Comparison of ENCODE assay signal across 8 cellular contexts in the genomic region with DNA sequence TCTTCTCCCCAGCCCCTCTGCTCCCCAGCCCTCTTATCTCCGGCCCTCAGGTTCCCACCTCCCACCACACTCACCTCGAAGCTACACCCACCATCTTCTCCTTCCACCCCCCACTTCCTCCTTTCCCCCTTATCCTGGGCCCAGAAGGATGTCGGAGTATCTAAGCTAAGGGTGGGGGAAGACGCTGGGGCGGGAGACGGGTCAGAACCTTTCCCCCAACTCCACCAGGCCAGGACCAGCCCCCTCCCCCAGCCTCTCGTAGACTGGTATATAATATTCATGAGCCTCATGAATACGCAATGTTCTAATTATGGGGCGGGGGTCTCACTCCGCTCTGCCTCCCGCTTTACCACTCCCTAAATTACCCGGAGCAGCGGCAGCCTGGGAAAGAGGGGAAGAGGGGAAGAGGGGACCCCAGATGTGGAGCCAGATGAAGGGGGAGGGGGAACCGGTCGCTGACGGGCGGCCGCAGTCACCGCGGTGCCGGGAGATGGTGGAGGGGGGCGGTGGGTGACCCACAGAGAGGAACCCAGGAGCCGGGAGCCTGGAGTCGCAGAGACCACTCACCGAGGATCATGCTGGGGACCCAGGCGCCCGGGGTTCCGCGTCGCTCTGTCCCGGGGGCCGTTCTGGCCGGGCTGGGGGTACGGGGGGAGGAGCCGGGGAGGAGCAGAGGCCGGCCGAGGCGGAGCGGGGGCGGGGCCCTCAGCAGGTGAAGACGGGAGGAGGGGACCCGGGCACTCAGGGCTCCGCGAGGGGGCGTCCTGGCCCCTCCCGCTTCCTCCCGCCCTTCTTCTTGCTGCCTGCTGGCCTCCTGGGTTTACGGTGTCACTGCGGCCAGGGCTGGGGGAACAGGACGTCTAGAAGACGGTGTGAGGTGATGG. TPM values are rescaled to one million over a fixed set of nuclear protein-coding genes. Genes with fewer than 3 reads are reported as not detected.
DNase-seq lines count a peak whose midpoint lies in the region; ATAC-seq and TF ChIP-seq lines count a peak whose summit lies in the region.

No MANE protein-coding gene starts in this region.

- H3K36me3 Mint-ChIP-seq in activated naive CD8-positive, alpha-beta T cell treated with anti-CD3 and anti-CD28 coated beads, Interleukin-2, amount 50 U/mL, for 24 hours (ENCODE audit: low read depth) = no peaks in the 10 kb centered on the region

- H3K79me2 ChIP-seq in SU-DHL-6 (ENCODE audit: insufficient read depth, low read length) = no peaks in the 10 kb centered on the region

- H3K27ac ChIP-seq in HUES64 (ENCODE audit: low read depth, low read length) (peak overlapping the region; percentile 56), SU-DHL-6 (ENCODE audit: low read depth, low read length) (no peak overlapping the region)

- peaks cover 32% of the 10 kb centered on the region for H3K4me1 Mint-ChIP-seq in activated naive CD8-positive, alpha-beta T cell treated with anti-CD3 and anti-CD28 coated beads, Interleukin-2, amount 50 U/mL, for 24 hours

- H3K4me2 ChIP-seq in SU-DHL-6 (ENCODE audit: low read depth, low read length, poor library complexity, severe bottlenecking) = peak overlapping the region; percentile 90

- no peaks in the 10 kb centered on the region for H3K9me3 Mint-ChIP-seq in activated naive CD8-positive, alpha-beta T cell treated with anti-CD3 and anti-CD28 coated beads, Interleukin-2, amount 50 U/mL, for 24 hours

- TF ChIP-seq CTCF in GM12864 (IDR thresholded peaks at IDR 0.05; ENCODE audit: low read depth, low read length, missing control alignments) (peak; percentile 30), SU-DHL-6 (IDR thresholded peaks at IDR 0.05; ENCODE audit: insufficient read depth, low read length, poor library complexity, severe bottlenecking) (peak; percentile 31)

- H3K9me3 ChIP-seq in HUES64 (ENCODE audit: insufficient read depth, low read depth, low read length) (no peaks in the 10 kb centered on the region), SU-DHL-6 (ENCODE audit: insufficient read depth, low read length) (no peaks in the 10 kb centered on the region)

- H3K4me3 Mint-ChIP-seq in activated naive CD8-positive, alpha-beta T cell treated with anti-CD3 and anti-CD28 coated beads, Interleukin-2, amount 50 U/mL, for 24 hours = peak overlapping the region; percentile 64

- WGBS in HUES64 = under 1% methylated on average over 43 of the region's 51 CpGs

- H3K36me3 ChIP-seq in HUES64 (ENCODE audit: insufficient read depth, low read length) = peaks cover 13% of the 10 kb centered on the region
- no peaks in the 10 kb centered on the region for H3K36me3 ChIP-seq in SU-DHL-6 (ENCODE audit: low read length)

- no peaks in the 10 kb centered on the region for H3K9me2 ChIP-seq in SU-DHL-6 (replicated peaks; ENCODE audit: insufficient read depth, low read length)

- peak overlapping the region; percentile 17; the same call in 1 of the 2 replicates for H3K9ac ChIP-seq in HUES64 (ENCODE audit: low read depth, low read length)
- H3K9ac ChIP-seq in SU-DHL-6 (ENCODE audit: low read length) = peak overlapping the region; percentile 53

- H4K20me1 ChIP-seq in SU-DHL-6 (ENCODE audit: low read depth, low read length) = no peaks in the 10 kb centered on the region

- H3K4me3 ChIP-seq in GM12864 (ENCODE audit: low read depth, low read length) (peak overlapping the region; percentile 32), HUES64 (ENCODE audit: low read length) (peak overlapping the region; percentile 82), SU-DHL-6 (ENCODE audit: insufficient read depth, low read length, poor library complexity, severe bottlenecking) (peak overlapping the region; percentile 67)

- H2AFZ ChIP-seq in SU-DHL-6 (ENCODE audit: low read depth, low read length, severe bottlenecking) = peak overlapping the region; percentile 87

- H3K27me3 ChIP-seq in HUES64 (ENCODE audit: insufficient read depth, low read length) = no peaks in the 10 kb centered on the region
- no peaks in the 10 kb centered on the region for H3K27me3 ChIP-seq in SU-DHL-6 (ENCODE audit: low read length)

- H3F3A ChIP-seq in SU-DHL-6 (ENCODE audit: insufficient read depth) = no peaks in the 10 kb centered on the region

- H3K27ac Mint-ChIP-seq in activated naive CD8-positive, alpha-beta T cell treated with anti-CD3 and anti-CD28 coated beads, Interleukin-2, amount 50 U/mL, for 24 hours = no peak overlapping the region

- H3K27me3 Mint-ChIP-seq in activated naive CD8-positive, alpha-beta T cell treated with anti-CD3 and anti-CD28 coated beads, Interleukin-2, amount 50 U/mL, for 24 hours = no peaks in the 10 kb centered on the region

- ATAC-seq in activated naive CD8-positive, alpha-beta T cell treated with anti-CD3 and anti-CD28 coated beads, Interleukin-2, amount 50 U/mL, for 24 hours = peak; percentile 65
- ATAC-seq in HG03565 (IDR thresholded peaks at IDR 0.05; ENCODE audit: unreplicated experiment) (no peak), HG02623 (IDR thresholded peaks at IDR 0.05; ENCODE audit: unreplicated experiment) (no peak)

- no peak for DNase-seq in GM12864 (ENCODE audit: low read depth)
- DNase-seq in activated naive CD8-positive, alpha-beta T cell treated with anti-CD3 and anti-CD28 coated beads, Interleukin-2, amount 50 U/mL, for 24 hours = peak; percentile 77
- DNase-seq in iPS-NIHi11 (ENCODE audit: low spot score) = peak; percentile 93
- DNase-seq in stimulated activated CD4-positive, alpha-beta T cell treated with anti-CD3 and anti-CD28 coated beads, Interleukin-4, amount 100 ng/mL, for 48 hours (ENCODE audit: low read depth in 2 of 2) = peak; percentile 50 to 54

- H3K4me1 ChIP-seq in HUES64 (ENCODE audit: insufficient read depth, low read length) = peaks cover 56% of the 10 kb centered on the region

RNA-seq across cellular contexts. Expression of gene ZNF385A, which starts 6.4 kb away (rescaled TPM):
- 15.0 TPM for polyA plus RNA-seq in HUES64 (2013, experiment 1 of 2)
- 23.6 TPM for polyA plus RNA-seq in HUES64 (2013, experiment 2 of 2)

RNA-seq across cellular contexts. Expression of gene GPR84, which starts 26.6 kb away (rescaled TPM):
- not detected for polyA plus RNA-seq in HUES64 (2013, experiment 1 of 2)
- polyA plus RNA-seq in HUES64 (2013, experiment 2 of 2) = not detected

RNA-seq across cellular contexts. Expression of gene ITGA5, which starts 28.2 kb away (rescaled TPM):
- polyA plus RNA-seq in HUES64 (2013, experiment 1 of 2) = 25.0 TPM
- 33.9 TPM for polyA plus RNA-seq in HUES64 (2013, experiment 2 of 2)

Comparison
In these comparisons a context has a peak if more than half of its experiments do, and no peak if none do; other contexts are left out.
1. H3K4me3 ChIP-seq: peak in every context shown above with its lines; median percentile 82 in HUES64; 67 in SU-DHL-6; 32 in GM12864.